Comparison of ENCODE assay signal across 11 cellular contexts in the genomic region with DNA sequence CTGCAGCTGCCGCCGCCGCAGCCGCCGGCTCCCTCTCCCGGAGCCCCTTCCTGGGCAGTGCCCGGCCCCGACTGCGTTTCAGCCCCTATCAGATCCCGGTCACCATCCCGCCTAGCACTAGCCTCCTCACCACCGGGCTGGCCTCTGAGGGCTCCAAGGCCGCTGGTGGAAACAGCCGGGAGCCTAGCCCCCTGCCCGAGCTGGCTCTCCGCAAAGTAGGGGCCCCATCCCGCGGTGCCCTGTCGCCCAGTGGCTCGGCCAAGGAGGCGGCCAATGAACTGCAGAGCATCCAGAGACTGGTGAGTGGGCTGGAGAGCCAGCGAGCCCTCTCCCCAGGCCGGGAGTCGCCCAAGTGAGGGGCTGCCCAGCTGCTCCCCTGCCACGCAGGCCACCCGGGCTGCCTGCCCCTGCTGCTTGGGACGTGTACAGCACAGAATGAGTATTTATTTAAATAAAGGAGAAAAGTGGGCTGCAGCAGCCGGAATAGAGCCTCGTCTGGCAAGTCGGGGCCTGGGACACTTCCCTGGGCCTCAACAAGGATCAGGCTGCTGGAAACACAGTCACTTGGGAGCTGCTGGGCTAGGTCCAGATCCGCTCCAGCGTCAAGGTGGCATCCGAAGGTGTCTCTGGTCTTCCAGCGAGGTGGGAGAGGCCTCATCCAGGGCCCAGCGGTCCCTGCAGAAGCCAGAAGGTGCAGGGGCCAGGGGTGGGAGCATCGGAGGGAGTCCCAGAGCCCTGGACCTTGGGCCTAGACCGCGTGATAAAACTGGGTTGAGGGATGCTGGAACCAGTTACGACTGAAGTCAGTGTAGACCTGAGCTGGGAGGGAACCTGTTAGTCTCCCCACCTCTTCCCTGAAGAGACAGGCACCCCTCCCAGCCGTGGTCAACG. TPM values are rescaled to one million over a fixed set of nuclear protein-coding genes. Genes with fewer than 3 reads are reported as not detected.
DNase-seq lines count a peak whose midpoint lies in the region; ATAC-seq and TF ChIP-seq lines count a peak whose summit lies in the region.
"Had no signal": no experiment of that assay in that cellular context is flagged by ENCODE, and none has a peak within 500 bp of the region (broad histone marks: within the 10 kb centered on the region; RNA-seq: fewer than 3 reads in every experiment).

No MANE protein-coding gene starts in this region.

- H3K4me1 Mint-ChIP-seq in GM23338 (peaks cover 26% of the 10 kb centered on the region), WTC11 (peaks cover 21% of the 10 kb centered on the region)

- no peak overlapping the region for H3K9ac ChIP-seq in smooth muscle cell (ENCODE audit: low read depth)

- TF ChIP-seq CTCF in GM23338 (conservative IDR thresholded peaks at IDR 0.05; ENCODE audit: low read depth in 2 of 2) (no peak), WTC11 (IDR thresholded peaks at IDR 0.05) (no peak), smooth muscle cell (IDR thresholded peaks at IDR 0.05; ENCODE audit: borderline replicate concordance, insufficient read depth, poor library complexity, severe bottlenecking) (no peak), GM10248 (IDR thresholded peaks at IDR 0.05; ENCODE audit: control extremely low read depth, extremely low read depth, low read depth, missing control alignments) (no peak)

- H4K20me1 ChIP-seq in GM23338 (replicated peaks; ENCODE audit: insufficient read depth) (peaks cover 18% of the 10 kb centered on the region; the same call in 1 of the 2 replicates), smooth muscle cell (ENCODE audit: low read depth) (peaks cover 52% of the 10 kb centered on the region)

- H3K27me3 ChIP-seq in GM23338 (ENCODE audit: insufficient read depth) (peaks cover 97% of the 10 kb centered on the region), smooth muscle cell (ENCODE audit: low read depth) (peaks cover 25% of the 10 kb centered on the region)

- peak overlapping the region; percentile 75 for H3K4me2 ChIP-seq in GM23338
- peak overlapping the region; percentile 85 for H3K4me2 ChIP-seq in smooth muscle cell

- H3K27me3 Mint-ChIP-seq in GM23338 (ENCODE audit: insufficient read depth, low read depth, poor library complexity) (peaks cover 90% of the 10 kb centered on the region), WTC11 (ENCODE audit: low read depth) (peaks cover 90% of the 10 kb centered on the region)

- H2AFZ ChIP-seq in GM23338 (no peak overlapping the region), smooth muscle cell (ENCODE audit: low read depth) (no peak overlapping the region)

- no peaks in the 10 kb centered on the region for H3K36me3 Mint-ChIP-seq in GM23338 (ENCODE audit: low read depth)
- no peaks in the 10 kb centered on the region for H3K36me3 Mint-ChIP-seq in WTC11

- no peaks in the 10 kb centered on the region for H3K9me3 ChIP-seq in smooth muscle cell (replicated peaks; ENCODE audit: low read depth)

- H3K79me2 ChIP-seq in GM23338 (replicated peaks; ENCODE audit: insufficient read depth) = no peaks in the 10 kb centered on the region
- peaks cover 37% of the 10 kb centered on the region for H3K79me2 ChIP-seq in smooth muscle cell (ENCODE audit: low read depth)

- no peak for ATAC-seq in GM23338
- no peak for ATAC-seq in WTC11
- no peak for ATAC-seq in left cardiac atrium
- no peak for ATAC-seq in GM18868 (IDR thresholded peaks at IDR 0.05; ENCODE audit: unreplicated experiment)
- no peak for ATAC-seq in HG03457 (IDR thresholded peaks at IDR 0.05; ENCODE audit: unreplicated experiment)

- no peaks in the 10 kb centered on the region for H3K9me2 ChIP-seq in GM23338 (ENCODE audit: insufficient read depth)

- peak overlapping the region; percentile 58; the same call in 2 of the 3 replicates for H3K4me3 Mint-ChIP-seq in GM23338
- peak overlapping the region; percentile 59 for H3K4me3 Mint-ChIP-seq in WTC11

- H3K4me3 ChIP-seq in GM23338 (no peak overlapping the region), smooth muscle cell (peak overlapping the region; percentile 52)

- H3F3A ChIP-seq in GM23338 (replicated peaks; ENCODE audit: low read depth) (peaks cover 10% of the 10 kb centered on the region; the same call in 1 of the 2 replicates), smooth muscle cell (ENCODE audit: low read depth) (peaks cover 18% of the 10 kb centered on the region)

- POLR2A ChIA-PET in WTC11 (lab: Charles Lee) (interaction anchor here (0.7 to 1.0 kb wide), 2 partner anchors 10 to 253 kb away, joined by 3 to 4 read pairs; no protein-coding TSS in a partner anchor), GM10248 (lab: Yijun Ruan, JAX) (no interaction called here)

- WGBS in smooth muscle cell (ENCODE audit: low lambda C conversion rate) = 54% methylated on average over 40 of the region's 41 CpGs

- H3K27ac Mint-ChIP-seq in GM23338 = no peak overlapping the region
- H3K27ac Mint-ChIP-seq in WTC11 = no peak overlapping the region

- DNase-seq in GM23338 (ENCODE audit: low spot score) (no peak), WTC11 (ENCODE audit: low spot score) (peak; percentile 16), left cardiac atrium (peak; percentile 23), smooth muscle cell (lab: John Stamatoyannopoulos, UW; ENCODE audit: unreplicated experiment) (no peak), GM10248 (ENCODE audit: extremely low spot score) (no peak), AG20443 (ENCODE audit: low spot score) (no peak)
- DNase-seq: cortex of kidney had no signal

- H3K27ac ChIP-seq in GM23338 (ENCODE audit: low read depth) (no peak overlapping the region), smooth muscle cell (ENCODE audit: low read depth) (peak overlapping the region; percentile 10)

- H3K4me1 ChIP-seq in GM23338 (ENCODE audit: insufficient read depth) = peaks cover 21% of the 10 kb centered on the region; the same call in 1 of the 2 replicates
- H3K4me1 ChIP-seq in smooth muscle cell (ENCODE audit: low read depth) = peaks cover 26% of the 10 kb centered on the region

- intact Hi-C loops in left cardiac atrium (cut with DNase I) = loop anchor here in 1 of 2 donors (10.0 kb wide), 1 partner anchor 404 kb away; no protein-coding TSS in a partner anchor

- H3K9me3 Mint-ChIP-seq in GM23338 (no peaks in the 10 kb centered on the region), WTC11 (no peaks in the 10 kb centered on the region)

- H3K36me3 ChIP-seq in GM23338 (ENCODE audit: insufficient read depth) (no peaks in the 10 kb centered on the region), smooth muscle cell (ENCODE audit: low read depth) (no peaks in the 10 kb centered on the region)

- CTCF ChIA-PET in WTC11 (lab: Charles Lee) (interaction anchor here (1.2 to 5.9 kb wide), 8 partner anchors 8 to 436 kb away, joined by 3 to 46 read pairs (median 8); partner anchors contain the start of gene TBX2), GM10248 (lab: Yijun Ruan, JAX) (interaction anchor here (0.9 to 1.2 kb wide), 4 partner anchors 11 to 166 kb away, joined by 3 to 4 read pairs (median 3); no protein-coding TSS in a partner anchor)

TF ChIP-seq in GM23338, 12 proteins besides CTCF, POLR2A, EP300 and RAD21 (continues in another document):
- no peak for TF ChIP-seq POLR2AphosphoS5 (IDR thresholded peaks at IDR 0.05; ENCODE audit: low read depth)

TF ChIP-seq in WTC11, 78 proteins besides CTCF, POLR2A, EP300 and RAD21:
- no peak for TF ChIP-seq FOXK1 (CRISPR knock-in tag; IDR thresholded peaks at IDR 0.05)
- TF ChIP-seq GRHL2 (CRISPR knock-in tag; IDR thresholded peaks at IDR 0.05; ENCODE audit: insufficient replicate concordance, severe bottlenecking) = no peak
- no peak for TF ChIP-seq TP53 (CRISPR knock-in tag; IDR thresholded peaks at IDR 0.05)
- TF ChIP-seq, protein P1, sequence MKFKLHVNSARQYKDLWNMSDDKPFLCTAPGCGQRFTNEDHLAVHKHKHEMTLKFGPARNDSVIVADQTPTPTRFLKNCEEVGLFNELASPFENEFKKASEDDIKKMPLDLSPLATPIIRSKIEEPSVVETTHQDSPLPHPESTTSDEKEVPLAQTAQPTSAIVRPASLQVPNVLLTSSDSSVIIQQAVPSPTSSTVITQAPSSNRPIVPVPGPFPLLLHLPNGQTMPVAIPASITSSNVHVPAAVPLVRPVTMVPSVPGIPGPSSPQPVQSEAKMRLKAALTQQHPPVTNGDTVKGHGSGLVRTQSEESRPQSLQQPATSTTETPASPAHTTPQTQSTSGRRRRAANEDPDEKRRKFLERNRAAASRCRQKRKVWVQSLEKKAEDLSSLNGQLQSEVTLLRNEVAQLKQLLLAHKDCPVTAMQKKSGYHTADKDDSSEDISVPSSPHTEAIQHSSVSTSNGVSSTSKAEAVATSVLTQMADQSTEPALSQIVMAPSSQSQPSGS (CRISPR knock-in tag; IDR thresholded peaks at IDR 0.05; ENCODE audit: borderline replicate concordance, low read depth) = no peak
- TF ChIP-seq NFYB (CRISPR knock-in tag; conservative IDR thresholded peaks at IDR 0.05; ENCODE audit: low read depth) = 0 out of 2 replicates have a peak, but pooled peaks have one; percentile 9

RNA-seq across cellular contexts. Expression of gene TBX2, which starts 8.8 kb away (rescaled TPM):
- not detected in 2 replicates for total RNA-seq in GM23338 (2014; rRNA removed; shearing (Covaris generic))
- 0.10 TPM in 1 of 2 replicates, not detected in the other for polyA plus RNA-seq in GM23338 (2016; fragmentation: Nextera tagmentation; extraction: Ambion mirVana)
- 0.09 to 0.41 TPM (median 0.21 TPM) in 3 replicates for total RNA-seq in WTC11 (2021)
- total RNA-seq in left cardiac atrium = 10 to 100 TPM; 12.1 to 17.0 TPM
- 40.0 and 46.7 TPM in 2 replicates for total RNA-seq in smooth muscle cell
- 96.5 and 146 TPM in 2 replicates for polyA plus RNA-seq in smooth muscle cell
- total RNA-seq: pulmonary artery endothelial cell had no signal

RNA-seq across cellular contexts. Expression of gene TBX4, which starts 43.8 kb away (rescaled TPM):
- total RNA-seq in GM23338 (2014; rRNA removed; shearing (Covaris generic)) = not detected in 2 replicates
- not detected in 2 replicates for polyA plus RNA-seq in GM23338 (2016; fragmentation: Nextera tagmentation; extraction: Ambion mirVana)
- not detected in 3 replicates for total RNA-seq in WTC11 (2021)
- total RNA-seq in left cardiac atrium = not detected
- total RNA-seq in smooth muscle cell = 14.1 and 15.4 TPM in 2 replicates
- polyA plus RNA-seq in smooth muscle cell = 14.6 and 22.7 TPM in 2 replicates
- total RNA-seq: pulmonary artery endothelial cell, SK-MEL-5 had no signal

Comparison
In these comparisons a context has a peak if more than half of its experiments do, and no peak if none do; other contexts are left out.
1. DNase-seq: peak in WTC11 (single experiment) and left cardiac atrium (single experiment); none in GM23338 (single experiment), smooth muscle cell (single experiment), GM10248 (single experiment) and AG20443 (single experiment).
2. RNA of gene TBX4, which starts 43.8 kb away (total RNA-seq): 14.1 to 15.4 TPM in smooth muscle cell; not detected in left cardiac atrium, not detected in WTC11 and not detected in GM23338; every median in the first group is over 10 times any median in the second.